In genomic region chr18:28669165-28669564, GRCh38 we compare ENCODE assay signal across 31 cellular contexts.
"Had no signal": no experiment of that assay in that cellular context is flagged by ENCODE, and none has a peak within 500 bp of the region (broad histone marks: within the 10 kb centered on the region; RNA-seq: fewer than 3 reads in every experiment).

No MANE protein-coding gene starts in this region.

- DNase-seq: activated CD4-positive, alpha-beta memory T cell treated with anti-CD3 and anti-CD28 coated beads for 36 hours; activated CD4-positive, alpha-beta T cell treated with anti-CD3 and anti-CD28 coated beads for 36 hours; activated CD4-positive, alpha-beta T cell treated with anti-CD3 and anti-CD28 coated beads, Interleukin-2, amount 10 ng/mL, durations not matched to agents 24 days and 14 days; activated CD4-positive, CD25-positive, alpha-beta regulatory T cell; activated CD4-positive, CD25-positive, alpha-beta regulatory T cell treated with anti-CD3 and anti-CD28 coated beads, Interleukin-2, amount 50 U/mL, for 72 hours; activated CD8-positive, alpha-beta memory T cell treated with anti-CD3 and anti-CD28 coated beads, Interleukin-2, amount 50 U/mL, for 48 hours; activated CD8-positive, alpha-beta T cell treated with anti-CD3 and anti-CD28 coated beads, Interleukin-2, amount 10 ng/mL, durations not matched to agents 7 days and 5 days; activated gamma-delta T cell; activated naive CD4-positive, alpha-beta T cell; activated naive CD4-positive, alpha-beta T cell treated with anti-CD3 and anti-CD28 coated beads, Interleukin-2, amount 10 ng/mL, durations not matched to agents 7 days and 5 days; activated naive CD8-positive, alpha-beta T cell treated with anti-CD3 and anti-CD28 coated beads, Interleukin-2, amount 10 ng/mL, durations not matched to agents 7 days and 5 days; activated T-cell treated with anti-CD3 and anti-CD28 coated beads for 4 hours; activated T-cell treated with anti-CD3 and anti-CD28 coated beads, Interleukin-2, amount 50 U/mL, for 24 hours; activated T-cell treated with anti-CD3 and anti-CD28 coated beads, Interleukin-2, amount 50 U/mL, for 72 hours; central memory CD4-positive, alpha-beta T cell; cerebellar nuclear complex; colonic mucosa; effector CD8-positive, alpha-beta T cell; esophagus squamous epithelium; foreskin melanocyte; heart right ventricle; T-helper 2 cell had no signal

- H3K4me3 ChIP-seq: ascending aorta, breast epithelium, cardiac muscle cell, colonic mucosa, esophagus squamous epithelium, gastroesophageal sphincter, heart right ventricle, hepatocyte had no signal

- H3K27ac Mint-ChIP-seq: activated CD4-positive, alpha-beta memory T cell treated with anti-CD3 and anti-CD28 coated beads for 36 hours; activated CD4-positive, alpha-beta T cell treated with anti-CD3 and anti-CD28 coated beads for 36 hours; activated CD4-positive, alpha-beta T cell treated with anti-CD3 and anti-CD28 coated beads, Interleukin-2, amount 10 ng/mL, durations not matched to agents 24 days and 14 days; activated CD8-positive, alpha-beta T cell treated with anti-CD3 and anti-CD28 coated beads, Interleukin-2, amount 10 ng/mL, durations not matched to agents 7 days and 5 days; activated naive CD4-positive, alpha-beta T cell treated with anti-CD3 and anti-CD28 coated beads, Interleukin-2, amount 10 ng/mL, durations not matched to agents 7 days and 5 days; activated naive CD4-positive, alpha-beta T cell treated with anti-CD3 and anti-CD28 coated beads, Interleukin-2, amount 50 U/mL, for 72 hours; activated naive CD8-positive, alpha-beta T cell treated with anti-CD3 and anti-CD28 coated beads, Interleukin-2, amount 10 ng/mL, durations not matched to agents 7 days and 5 days; activated T-cell treated with anti-CD3 and anti-CD28 coated beads, Interleukin-2, amount 50 U/mL, for 24 hours; activated T-cell treated with anti-CD3 and anti-CD28 coated beads, Interleukin-2, amount 50 U/mL, for 72 hours; brain had no signal

- H3K4me3 Mint-ChIP-seq: activated CD4-positive, alpha-beta memory T cell treated with anti-CD3 and anti-CD28 coated beads for 36 hours; activated CD4-positive, alpha-beta T cell treated with anti-CD3 and anti-CD28 coated beads for 36 hours; activated CD4-positive, alpha-beta T cell treated with anti-CD3 and anti-CD28 coated beads, Interleukin-2, amount 10 ng/mL, durations not matched to agents 24 days and 14 days; activated CD8-positive, alpha-beta T cell treated with anti-CD3 and anti-CD28 coated beads, Interleukin-2, amount 10 ng/mL, durations not matched to agents 7 days and 5 days; activated naive CD4-positive, alpha-beta T cell treated with anti-CD3 and anti-CD28 coated beads, Interleukin-2, amount 10 ng/mL, durations not matched to agents 7 days and 5 days; activated naive CD8-positive, alpha-beta T cell treated with anti-CD3 and anti-CD28 coated beads, Interleukin-2, amount 10 ng/mL, durations not matched to agents 7 days and 5 days; activated T-cell treated with anti-CD3 and anti-CD28 coated beads, Interleukin-2, amount 50 U/mL, for 24 hours; activated T-cell treated with anti-CD3 and anti-CD28 coated beads, Interleukin-2, amount 50 U/mL, for 72 hours; brain had no signal

- H3K27me3 Mint-ChIP-seq: activated CD4-positive, alpha-beta memory T cell treated with anti-CD3 and anti-CD28 coated beads for 36 hours; activated CD4-positive, alpha-beta T cell treated with anti-CD3 and anti-CD28 coated beads for 36 hours; activated CD4-positive, alpha-beta T cell treated with anti-CD3 and anti-CD28 coated beads, Interleukin-2, amount 10 ng/mL, durations not matched to agents 24 days and 14 days; activated naive CD4-positive, alpha-beta T cell treated with anti-CD3 and anti-CD28 coated beads, Interleukin-2, amount 10 ng/mL, durations not matched to agents 7 days and 5 days; activated naive CD8-positive, alpha-beta T cell treated with anti-CD3 and anti-CD28 coated beads, Interleukin-2, amount 10 ng/mL, durations not matched to agents 7 days and 5 days; activated T-cell treated with anti-CD3 and anti-CD28 coated beads, Interleukin-2, amount 50 U/mL, for 24 hours; brain had no signal

- H3K9me3 Mint-ChIP-seq: brain had no signal

- FAIRE-seq: endometrium, endothelial cell of umbilical vein had no signal

- H3K36me3 Mint-ChIP-seq: activated CD4-positive, alpha-beta memory T cell treated with anti-CD3 and anti-CD28 coated beads for 36 hours; activated naive CD4-positive, alpha-beta T cell treated with anti-CD3 and anti-CD28 coated beads, Interleukin-2, amount 10 ng/mL, durations not matched to agents 7 days and 5 days; activated naive CD8-positive, alpha-beta T cell treated with anti-CD3 and anti-CD28 coated beads, Interleukin-2, amount 10 ng/mL, durations not matched to agents 7 days and 5 days; brain had no signal

- H3K4me1 Mint-ChIP-seq: activated CD4-positive, alpha-beta T cell treated with anti-CD3 and anti-CD28 coated beads for 36 hours; activated CD4-positive, alpha-beta T cell treated with anti-CD3 and anti-CD28 coated beads, Interleukin-2, amount 10 ng/mL, durations not matched to agents 24 days and 14 days; activated naive CD4-positive, alpha-beta T cell treated with anti-CD3 and anti-CD28 coated beads, Interleukin-2, amount 10 ng/mL, durations not matched to agents 7 days and 5 days; activated naive CD8-positive, alpha-beta T cell treated with anti-CD3 and anti-CD28 coated beads, Interleukin-2, amount 10 ng/mL, durations not matched to agents 7 days and 5 days had no signal
